Comparison of ENCODE assay signal across 13 cellular contexts in genomic region chrX:9577555-9577954, GRCh38.
A peak's percentile ranks its signal among the peaks of the same experiment; 100 is the strongest.
DNase-seq lines count a peak whose midpoint lies in the region; ATAC-seq and TF ChIP-seq lines count a peak whose summit lies in the region.
"Had no signal": no experiment of that assay in that cellular context is flagged by ENCODE, and none has a peak within 500 bp of the region (broad histone marks: within the 10 kb centered on the region; RNA-seq: fewer than 3 reads in every experiment).

No MANE protein-coding gene starts in this region.

- H3K27ac ChIP-seq in left ventricle myocardium inferior (replicated peaks) (no peak overlapping the region), dorsolateral prefrontal cortex (peak overlapping the region in 37 of 59 donors; percentile 1 to 79 (median 44)), substantia nigra (ENCODE audit: low read depth, low read length, poor library complexity, severe bottlenecking) (no peak overlapping the region)
- H3K27ac ChIP-seq: GM23248 had no signal

- H3K27me3 ChIP-seq in left ventricle myocardium inferior (ENCODE audit: low read depth) (no peaks in the 10 kb centered on the region), dorsolateral prefrontal cortex (peaks cover 0 to 51% (median 8%) of the 10 kb centered on the region in 45 donors)

- TF ChIP-seq CTCF in left ventricle myocardium inferior (IDR thresholded peaks at IDR 0.05; ENCODE audit: borderline replicate concordance), result no peak
- no peak for TF ChIP-seq CTCF in dorsolateral prefrontal cortex (IDR thresholded peaks at IDR 0.05 in 54 of 56, conservative IDR thresholded peaks at IDR 0.05 in 2 of 56; ENCODE audit: low read depth in 1 of 56, partially characterized antibody in 56 of 56)

- intact Hi-C loops in Right ventricle myocardium superior (cut with DNase I) (no loop called here), left ventricle myocardium inferior (cut with micrococcal nuclease) (no loop called here), dorsolateral prefrontal cortex (cut with DNase I) (no loop called here)

- ATAC-seq in Right ventricle myocardium superior (ENCODE audit: poor library complexity) (peak; percentile 67), HG03139 (IDR thresholded peaks at IDR 0.05; ENCODE audit: unreplicated experiment) (no peak), HG03159 (IDR thresholded peaks at IDR 0.05; ENCODE audit: unreplicated experiment) (no peak)
- ATAC-seq: HCT116 had no signal

- no peaks in the 10 kb centered on the region for H3K9me3 ChIP-seq in left ventricle myocardium inferior (replicated peaks)

- H3K4me3 ChIP-seq in left ventricle myocardium inferior, result no peak overlapping the region
- H3K4me3 ChIP-seq in dorsolateral prefrontal cortex, result no peak overlapping the region
- H3K4me3 ChIP-seq: GM23248 had no signal

- no peaks in the 10 kb centered on the region for H3K36me3 ChIP-seq in left ventricle myocardium inferior

- peaks cover 8% of the 10 kb centered on the region for H3K4me1 ChIP-seq in left ventricle myocardium inferior

- DNase-seq in Right ventricle myocardium superior, result no peak
- DNase-seq in left ventricle myocardium inferior, result no peak
- peak; percentile 29 for DNase-seq in amniotic epithelial cell (ENCODE audit: low read depth)
- no peak for DNase-seq in dorsolateral prefrontal cortex
- DNase-seq in substantia nigra (lab: John Stamatoyannopoulos, UW), result no peak
- DNase-seq: ACHN; Calu3; CD4-positive, alpha-beta T cell; DMS 273 treated with DMSO at 0.1 percent for 48 hours; GM23248 had no signal

Comparison
In these comparisons a context has a peak if more than half of its experiments do, and no peak if none do; other contexts are left out.
1. H3K27ac ChIP-seq: peak in dorsolateral prefrontal cortex (37 of 59); none in left ventricle myocardium inferior (single experiment) and substantia nigra (single experiment).